In the genomic region with DNA sequence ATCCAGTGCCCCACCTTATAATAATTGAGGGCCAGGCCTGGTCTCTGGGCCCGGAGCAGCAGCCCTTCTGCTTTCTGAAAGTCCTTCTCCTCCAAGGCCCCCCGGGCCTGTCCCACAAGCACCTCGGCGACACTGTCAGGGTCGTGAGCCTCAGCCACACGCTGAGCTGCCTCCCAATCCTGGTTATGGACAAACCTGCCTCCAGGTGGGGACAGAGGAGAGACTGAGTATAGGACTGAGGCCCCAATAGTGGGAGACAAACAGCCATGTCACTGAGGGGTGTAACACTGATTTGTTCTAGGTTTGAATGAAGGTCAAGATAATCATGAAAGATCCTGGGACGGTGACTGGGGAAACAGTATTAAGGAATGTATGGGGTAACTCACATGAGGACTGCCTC, we compare ENCODE assay signal across 22 cellular contexts. TPM values are rescaled to one million over a fixed set of nuclear protein-coding genes. Genes with fewer than 3 reads are reported as not detected.
DNase-seq lines count a peak whose midpoint lies in the region; ATAC-seq, FAIRE-seq and TF ChIP-seq lines count a peak whose summit lies in the region.
"Had no signal": no experiment of that assay in that cellular context is flagged by ENCODE, and none has a peak within 500 bp of the region (broad histone marks: within the 10 kb centered on the region; RNA-seq: fewer than 3 reads in every experiment).

No MANE protein-coding gene starts in this region.

- H3K36me3 ChIP-seq in K562 (ENCODE audit: control insufficient read depth, insufficient read depth, low read length) (peaks cover 28% of the 10 kb centered on the region; the same call in 2 of the 3 replicates), stomach (peaks cover 39 to 100% (median 96%) of the 10 kb centered on the region in 4 donors)

- no peaks in the 10 kb centered on the region for H3K9me1 ChIP-seq in K562 (ENCODE audit: control insufficient read depth, insufficient read depth, low read length)

- H3K27ac ChIP-seq in K562 (ENCODE audit: extremely low read depth, low read depth, low read length): no peak overlapping the region
- no peak overlapping the region for H3K27ac ChIP-seq in stomach
- H3K27ac ChIP-seq: GM23248 had no signal

- H3K4me2 ChIP-seq in K562 (ENCODE audit: insufficient read depth, low read length): no peak overlapping the region

- no peaks in the 10 kb centered on the region for H3K9me3 ChIP-seq in K562 (replicated peaks; ENCODE audit: control insufficient read depth, insufficient read depth, low read depth, low read length)
- no peaks in the 10 kb centered on the region for H3K9me3 ChIP-seq in stomach
- H3K9me3 ChIP-seq: MG63 had no signal

- H3K4me1 ChIP-seq in K562 (replicated peaks in 1 of 2; ENCODE audit: control insufficient read depth in 2 of 2, insufficient read depth in 2 of 2, low read length in 2 of 2): no peaks in the 10 kb centered on the region
- no peaks in the 10 kb centered on the region for H3K4me1 ChIP-seq in stomach

- no peak for TF ChIP-seq EP300 in K562 (IDR thresholded peaks at IDR 0.05; ENCODE audit: low read length)
- TF ChIP-seq EP300 in stomach (IDR thresholded peaks at IDR 0.05): no peak

- CTCF ChIA-PET in K562 (lab: Yijun Ruan, JAX; ENCODE audit: low intra/inter-chr PET ratio): interaction anchor here (1.1 kb wide), 1 partner anchor 229 kb away, joined by 3 read pairs; no protein-coding TSS in a partner anchor

- no peaks in the 10 kb centered on the region for H3K79me2 ChIP-seq in K562 (ENCODE audit: control insufficient read depth, insufficient read depth, low read length)

- FAIRE-seq in K562 (lab: Jason Lieb, UNC): no peak
- FAIRE-seq: GM18507, RCC 7860 had no signal

- WGBS in K562 (ENCODE audit: insufficient coverage, low coverage, missing lambda C conversion rate): 69% methylated on average over 7 of the region's 7 CpGs
- WGBS in stomach, 5 donors: 82 to 93% (median 91%) methylated on average over 7 of the region's 7 CpGs

- no peaks in the 10 kb centered on the region for H3K4me1 Mint-ChIP-seq in stimulated activated effector memory CD8-positive, alpha-beta T cell treated with anti-CD3 and anti-CD28 coated beads, Interleukin-12 subunit alpha, Interleukin-12 subunit beta, amount 100 ng/mL, for 72 hours

- H3K27me3 ChIP-seq in K562 (ENCODE audit: control insufficient read depth in 2 of 2, insufficient read depth in 2 of 2, low read length in 2 of 2) (no peaks in the 10 kb centered on the region), stomach (no peaks in the 10 kb centered on the region)
- H3K27me3 ChIP-seq: MG63 had no signal

- no peaks in the 10 kb centered on the region for H4K20me1 ChIP-seq in K562 (replicated peaks; ENCODE audit: control insufficient read depth, insufficient read depth, low read length)

- TF ChIP-seq CTCF in K562 (IDR thresholded peaks at IDR 0.05 in 2 of 3, conservative IDR thresholded peaks at IDR 0.05 in 1 of 3; ENCODE audit: insufficient read depth in 2 of 3, low read depth in 1 of 3, low read length in 3 of 3): peak in 2 of 3 experiments; percentile 17 to 37; a peak in 3 of 6 replicates
- TF ChIP-seq CTCF in stomach (IDR thresholded peaks at IDR 0.05): no peak

- peaks cover 20% of the 10 kb centered on the region for H3K36me3 Mint-ChIP-seq in stimulated activated effector memory CD8-positive, alpha-beta T cell treated with anti-CD3 and anti-CD28 coated beads, Interleukin-12 subunit alpha, Interleukin-12 subunit beta, amount 100 ng/mL, for 72 hours

- TF ChIP-seq RAD21 in K562 (CRISPR knock-in tag; conservative IDR thresholded peaks at IDR 0.05 in 1 of 2, IDR thresholded peaks at IDR 0.05 in 1 of 2): peak in 1 of 2 experiments; percentile 18; a peak in 1 of 4 replicates

- H3K4me3 ChIP-seq in K562: no peak overlapping the region
- H3K4me3 ChIP-seq in stomach: no peak overlapping the region
- H3K4me3 ChIP-seq: GM23248, MG63 had no signal

- no peaks in the 10 kb centered on the region for H3K9me3 Mint-ChIP-seq in stimulated activated effector memory CD8-positive, alpha-beta T cell treated with anti-CD3 and anti-CD28 coated beads, Interleukin-12 subunit alpha, Interleukin-12 subunit beta, amount 100 ng/mL, for 72 hours

- H3K9ac ChIP-seq in K562 (ENCODE audit: insufficient read depth in 1 of 2, low read depth in 2 of 2, low read length in 2 of 2): no peak overlapping the region
- H3K9ac ChIP-seq: GM23248 had no signal

- no peak overlapping the region for H3K4me3 Mint-ChIP-seq in stimulated activated effector memory CD8-positive, alpha-beta T cell treated with anti-CD3 and anti-CD28 coated beads, Interleukin-12 subunit alpha, Interleukin-12 subunit beta, amount 100 ng/mL, for 72 hours

- peak; percentile 13 for ATAC-seq in Right ventricle myocardium inferior
- ATAC-seq in Right ventricle myocardium superior (ENCODE audit: poor library complexity): no peak
- peak; percentile 78 for ATAC-seq in K562
- ATAC-seq in stimulated activated effector memory CD8-positive, alpha-beta T cell treated with anti-CD3 and anti-CD28 coated beads, Interleukin-12 subunit alpha, Interleukin-12 subunit beta, amount 100 ng/mL, for 72 hours: no peak
- ATAC-seq in HG02588 (IDR thresholded peaks at IDR 0.05; ENCODE audit: unreplicated experiment): no peak

- no peak for TF ChIP-seq POLR2A in K562 (conservative IDR thresholded peaks at IDR 0.05)
- TF ChIP-seq POLR2A in stomach (IDR thresholded peaks at IDR 0.05): no peak

- H3K27ac Mint-ChIP-seq in stimulated activated effector memory CD8-positive, alpha-beta T cell treated with anti-CD3 and anti-CD28 coated beads, Interleukin-12 subunit alpha, Interleukin-12 subunit beta, amount 100 ng/mL, for 72 hours: peak overlapping the region; percentile 86

- in situ Hi-C loops in K562 (cut with MboI): no loop called here

- intact Hi-C loops in Right ventricle myocardium inferior (cut with DNase I): no loop called here
- intact Hi-C loops in Right ventricle myocardium superior (cut with DNase I): no loop called here
- intact Hi-C loops in K562 (cut with micrococcal nuclease): no loop called here
- intact Hi-C loops in stomach (cut with DNase I; ENCODE audit: low total_unique reads): no loop called here

- POLR2A ChIA-PET in K562 (lab: Yijun Ruan, JAX): interaction anchor here (0.5 to 1.4 kb wide), 6 partner anchors 18 to 1438 kb away, joined by 3 to 4 read pairs (median 3); no protein-coding TSS in a partner anchor

- H2AFZ ChIP-seq in K562 (ENCODE audit: low read depth, low read length): no peak overlapping the region
- H2AFZ ChIP-seq: GM23248 had no signal

- no TSS peak for BruUV-seq in K562 (replicated peaks; lab: Mats Ljungman, UMichigan)

- DNase-seq in Right ventricle myocardium inferior (ENCODE audit: missing footprints): no peak
- no peak for DNase-seq in Right ventricle myocardium superior
- DNase-seq in K562 (ENCODE audit: extremely low read depth in 1 of 4, low spot score in 3 of 4): no peak
- DNase-seq in stimulated activated effector memory CD8-positive, alpha-beta T cell treated with anti-CD3 and anti-CD28 coated beads, Interleukin-12 subunit alpha, Interleukin-12 subunit beta, amount 100 ng/mL, for 72 hours (ENCODE audit: low spot score in 2 of 2): no peak
- DNase-seq in stomach: no peak
- DNase-seq: AML-193, C1 segment of cervical spinal cord, DMS53, GDM1, GM23248, Kasumi-1, MG63, NCI-H1417, NCI-H1694 treated with DMSO at 0.1 percent for 48 hours, NCI-H446, NCI-H526, SHP77 had no signal

RNA-seq across cellular contexts. Expression of a gene that starts 11.8 kb away (rescaled TPM):
- total RNA-seq in Right ventricle myocardium inferior (0.60 TPM), Right ventricle myocardium superior (0.24 TPM), K562 (2014; rRNA removed) (0.73 and 0.78 TPM in 2 replicates), K562 (2014; rRNA removed; fragmentation: Illumina TruSeq; extraction: Trizol) (0.55 TPM in 1 of 2 replicates, not detected in the other), K562 (2015; rRNA removed; fragmentation: Illumina TruSeq; extraction: Trizol) (0.72 and 1.0 TPM in 2 replicates), K562 (2021) (1.0 and 1.4 TPM in 2 replicates), stomach (100 to 1,000 TPM in 1 of 5 donors, 10 to 100 TPM in 3, not detected in 1; 16.5 to 140 (median 53.6) TPM)
- 8.1 and 14.1 TPM in 2 replicates for total RNA-seq in K562 (2011; cell fraction: chromatin; rRNA removed; ENCODE audit: low replicate concordance)
- 8.9 and 10.2 TPM in 2 replicates for total RNA-seq in K562 (2011; cell fraction: nucleolus; rRNA removed)
- total RNA-seq in K562 (2011; cell fraction: nucleoplasm; rRNA removed): 9.0 and 9.2 TPM in 2 replicates
- polyA plus RNA-seq in K562 (2011; rRNA removed) (1.3 and 1.8 TPM in 2 replicates), K562 (2014; fragmentation: Illumina TruSeq; extraction: Trizol) (0.30 and 0.86 TPM in 2 replicates), K562 (2014; fragmentation: Nextera tagmentation; extraction: Ambion mirVana) (under 1 TPM; 0.24 to 0.27 TPM), K562 (2014; rRNA removed) (1.4 and 2.0 TPM in 2 replicates), stomach (10 to 100 TPM; 31.2 to 65.2 (median 62.2) TPM)
- polyA plus RNA-seq in K562 (2011; cell fraction: cytosol; rRNA removed): 0.74 and 1.7 TPM in 2 replicates
- 13.4 and 19.7 TPM in 2 replicates for polyA plus RNA-seq in K562 (2011; cell fraction: nucleus; rRNA removed)
- 2.0 and 4.2 TPM in 2 replicates for polyA plus RNA-seq in K562 (2012)
- not detected in 2 replicates for polyA minus RNA-seq in K562 (2011; rRNA and poly(A)+ RNA removed)
- polyA minus RNA-seq in K562 (2011; cell fraction: cytosol; rRNA and poly(A)+ RNA removed): not detected in 2 replicates
- 1.1 and 2.6 TPM in 2 replicates for polyA minus RNA-seq in K562 (2011; cell fraction: nucleus; rRNA and poly(A)+ RNA removed)
- total RNA-seq: A172, GM23248 had no signal

RNA-seq across cellular contexts. Expression of a gene that starts 25.5 kb away (rescaled TPM):
- total RNA-seq in Right ventricle myocardium inferior: 58.4 TPM
- 50.8 TPM for total RNA-seq in Right ventricle myocardium superior
- total RNA-seq in K562 (2011; cell fraction: chromatin; rRNA removed; ENCODE audit: low replicate concordance): 136 and 173 TPM in 2 replicates
- 69.6 and 80.4 TPM in 2 replicates for total RNA-seq in K562 (2011; cell fraction: nucleolus; rRNA removed)
- 93.0 and 142 TPM in 2 replicates for total RNA-seq in K562 (2011; cell fraction: nucleoplasm; rRNA removed)
- total RNA-seq in K562 (2014; rRNA removed): 22.2 and 28.0 TPM in 2 replicates
- total RNA-seq in K562 (2014; rRNA removed; fragmentation: Illumina TruSeq; extraction: Trizol): 30.7 and 31.8 TPM in 2 replicates
- 40.3 and 41.9 TPM in 2 replicates for total RNA-seq in K562 (2015; rRNA removed; fragmentation: Illumina TruSeq; extraction: Trizol)
- 36.9 and 41.3 TPM in 2 replicates for total RNA-seq in K562 (2021)
- polyA plus RNA-seq in K562 (2011; rRNA removed): 72.3 and 84.5 TPM in 2 replicates
- polyA plus RNA-seq in K562 (2011; cell fraction: cytosol; rRNA removed): 60.8 and 72.5 TPM in 2 replicates
- polyA plus RNA-seq in K562 (2011; cell fraction: nucleus; rRNA removed): 90.2 and 94.5 TPM in 2 replicates
- 36.8 and 39.6 TPM in 2 replicates for polyA plus RNA-seq in K562 (2012)
- 50.0 and 50.7 TPM in 2 replicates for polyA plus RNA-seq in K562 (2014; fragmentation: Illumina TruSeq; extraction: Trizol)
- 1 to 10 TPM; 2.9 to 7.8 TPM for polyA plus RNA-seq in K562 (2014; fragmentation: Nextera tagmentation; extraction: Ambion mirVana)
- 41.4 and 46.2 TPM in 2 replicates for polyA plus RNA-seq in K562 (2014; rRNA removed)
- 69.7 and 85.6 TPM in 2 replicates for polyA minus RNA-seq in K562 (2011; rRNA and poly(A)+ RNA removed)
- polyA minus RNA-seq in K562 (2011; cell fraction: cytosol; rRNA and poly(A)+ RNA removed): 34.2 and 45.7 TPM in 2 replicates
- 35.4 and 59.3 TPM in 2 replicates for polyA minus RNA-seq in K562 (2011; cell fraction: nucleus; rRNA and poly(A)+ RNA removed)
- 10 to 100 TPM; 12.5 to 69.8 (median 48.4) TPM for total RNA-seq in stomach
- polyA plus RNA-seq in stomach: 10 to 100 TPM; 46.7 to 57.3 (median 51.4) TPM

RNA-seq across cellular contexts. Expression of a gene that starts 35.6 kb away (rescaled TPM):
- 19.3 TPM for total RNA-seq in Right ventricle myocardium inferior
- 20.3 TPM for total RNA-seq in Right ventricle myocardium superior
- total RNA-seq in K562 (2011; cell fraction: chromatin; rRNA removed; ENCODE audit: low replicate concordance): 231 and 238 TPM in 2 replicates
- 91.1 and 102 TPM in 2 replicates for total RNA-seq in K562 (2011; cell fraction: nucleolus; rRNA removed)
- total RNA-seq in K562 (2011; cell fraction: nucleoplasm; rRNA removed): 128 and 131 TPM in 2 replicates
- total RNA-seq in K562 (2014; rRNA removed): 13.5 and 15.1 TPM in 2 replicates
- total RNA-seq in K562 (2014; rRNA removed; fragmentation: Illumina TruSeq; extraction: Trizol): 13.5 and 15.0 TPM in 2 replicates
- total RNA-seq in K562 (2015; rRNA removed; fragmentation: Illumina TruSeq; extraction: Trizol): 12.0 and 13.6 TPM in 2 replicates
- 16.3 and 19.1 TPM in 2 replicates for total RNA-seq in K562 (2021)
- polyA plus RNA-seq in K562 (2011; rRNA removed): 17.9 and 24.4 TPM in 2 replicates
- 14.0 and 14.8 TPM in 2 replicates for polyA plus RNA-seq in K562 (2011; cell fraction: cytosol; rRNA removed)
- 86.4 and 95.7 TPM in 2 replicates for polyA plus RNA-seq in K562 (2011; cell fraction: nucleus; rRNA removed)
- polyA plus RNA-seq in K562 (2012): 16.2 and 24.6 TPM in 2 replicates
- 12.9 and 13.5 TPM in 2 replicates for polyA plus RNA-seq in K562 (2014; fragmentation: Illumina TruSeq; extraction: Trizol)
- 1 to 10 TPM; 5.6 to 7.3 TPM for polyA plus RNA-seq in K562 (2014; fragmentation: Nextera tagmentation; extraction: Ambion mirVana)
- polyA plus RNA-seq in K562 (2014; rRNA removed): 13.7 and 15.3 TPM in 2 replicates
- 37.0 and 39.3 TPM in 2 replicates for polyA minus RNA-seq in K562 (2011; rRNA and poly(A)+ RNA removed)
- polyA minus RNA-seq in K562 (2011; cell fraction: cytosol; rRNA and poly(A)+ RNA removed): 12.1 and 15.1 TPM in 2 replicates
- polyA minus RNA-seq in K562 (2011; cell fraction: nucleus; rRNA and poly(A)+ RNA removed): 22.9 and 46.2 TPM in 2 replicates
- 10 to 100 TPM in 4 of 5 donors, 1 to 10 TPM in 1; 7.4 to 88.1 (median 14.0) TPM for total RNA-seq in stomach
- polyA plus RNA-seq in stomach: 10 to 100 TPM; 34.7 to 66.4 (median 43.9) TPM

RNA-seq across cellular contexts. Expression of a gene that starts 41.0 kb away (rescaled TPM):
- total RNA-seq in Right ventricle myocardium inferior: 2.9 TPM
- 2.0 TPM for total RNA-seq in Right ventricle myocardium superior
- 1.5 and 4.0 TPM in 2 replicates for total RNA-seq in K562 (2011; cell fraction: chromatin; rRNA removed; ENCODE audit: low replicate concordance)
- total RNA-seq in K562 (2011; cell fraction: nucleolus; rRNA removed): 1.8 and 4.7 TPM in 2 replicates
- total RNA-seq in K562 (2011; cell fraction: nucleoplasm; rRNA removed): 2.6 and 2.7 TPM in 2 replicates
- 2.3 and 2.7 TPM in 2 replicates for total RNA-seq in K562 (2014; rRNA removed)
- 1.8 and 2.1 TPM in 2 replicates for total RNA-seq in K562 (2014; rRNA removed; fragmentation: Illumina TruSeq; extraction: Trizol)
- total RNA-seq in K562 (2015; rRNA removed; fragmentation: Illumina TruSeq; extraction: Trizol): 0.94 and 1.2 TPM in 2 replicates
- total RNA-seq in K562 (2021): 2.8 and 2.9 TPM in 2 replicates
- 3.2 and 4.9 TPM in 2 replicates for polyA plus RNA-seq in K562 (2011; rRNA removed)
- 3.8 and 10.3 TPM in 2 replicates for polyA plus RNA-seq in K562 (2011; cell fraction: cytosol; rRNA removed)
- 5.2 and 9.6 TPM in 2 replicates for polyA plus RNA-seq in K562 (2011; cell fraction: nucleus; rRNA removed)
- 2.7 and 9.2 TPM in 2 replicates for polyA plus RNA-seq in K562 (2012)
- polyA plus RNA-seq in K562 (2014; fragmentation: Illumina TruSeq; extraction: Trizol): 2.4 and 2.9 TPM in 2 replicates
- under 1 TPM; 0.28 to 0.80 TPM for polyA plus RNA-seq in K562 (2014; fragmentation: Nextera tagmentation; extraction: Ambion mirVana)
- 2.9 and 3.4 TPM in 2 replicates for polyA plus RNA-seq in K562 (2014; rRNA removed)
- 0.81 and 1.6 TPM in 2 replicates for polyA minus RNA-seq in K562 (2011; rRNA and poly(A)+ RNA removed)
- 0.82 and 1.7 TPM in 2 replicates for polyA minus RNA-seq in K562 (2011; cell fraction: cytosol; rRNA and poly(A)+ RNA removed)
- 2.7 and 4.7 TPM in 2 replicates for polyA minus RNA-seq in K562 (2011; cell fraction: nucleus; rRNA and poly(A)+ RNA removed)
- total RNA-seq in stomach: 10 to 100 TPM in 2 of 5 donors, 1 to 10 TPM in 2, under 1 TPM in 1; 0.89 to 23.3 (median 5.0) TPM
- 10 to 100 TPM in 2 of 3 donors, 1 to 10 TPM in 1; 4.5 to 15.1 (median 10.1) TPM for polyA plus RNA-seq in stomach
- total RNA-seq: OCI-LY7 had no signal

RNA-seq across cellular contexts. Expression of a gene that starts 42.7 kb away (rescaled TPM):
- total RNA-seq in Right ventricle myocardium inferior: not detected
- not detected for total RNA-seq in Right ventricle myocardium superior
- 0.79 and 1.9 TPM in 2 replicates for total RNA-seq in K562 (2011; cell fraction: chromatin; rRNA removed; ENCODE audit: low replicate concordance)
- 1.1 and 1.3 TPM in 2 replicates for total RNA-seq in K562 (2011; cell fraction: nucleolus; rRNA removed)
- 0.66 and 1.1 TPM in 2 replicates for total RNA-seq in K562 (2011; cell fraction: nucleoplasm; rRNA removed)
- total RNA-seq in K562 (2014; rRNA removed): 0.08 TPM in 1 of 2 replicates, not detected in the other
- 0.51 and 0.69 TPM in 2 replicates for total RNA-seq in K562 (2014; rRNA removed; fragmentation: Illumina TruSeq; extraction: Trizol)
- total RNA-seq in K562 (2015; rRNA removed; fragmentation: Illumina TruSeq; extraction: Trizol): 0.36 and 0.53 TPM in 2 replicates
- 0.25 and 0.55 TPM in 2 replicates for total RNA-seq in K562 (2021)
- 0.31 and 0.79 TPM in 2 replicates for polyA plus RNA-seq in K562 (2011; rRNA removed)
- polyA plus RNA-seq in K562 (2011; cell fraction: cytosol; rRNA removed): 0.03 and 0.13 TPM in 2 replicates
- polyA plus RNA-seq in K562 (2011; cell fraction: nucleus; rRNA removed): 1.3 and 4.5 TPM in 2 replicates
- polyA plus RNA-seq in K562 (2012): 0.56 and 0.79 TPM in 2 replicates
- 0.45 and 0.68 TPM in 2 replicates for polyA plus RNA-seq in K562 (2014; fragmentation: Illumina TruSeq; extraction: Trizol)
- polyA plus RNA-seq in K562 (2014; fragmentation: Nextera tagmentation; extraction: Ambion mirVana): under 1 TPM; 0.28 to 0.32 TPM
- 0.57 and 1.4 TPM in 2 replicates for polyA plus RNA-seq in K562 (2014; rRNA removed)
- polyA minus RNA-seq in K562 (2011; rRNA and poly(A)+ RNA removed): 1.5 TPM in 1 of 2 replicates, not detected in the other
- polyA minus RNA-seq in K562 (2011; cell fraction: cytosol; rRNA and poly(A)+ RNA removed): not detected in 2 replicates
- 0.44 and 1.3 TPM in 2 replicates for polyA minus RNA-seq in K562 (2011; cell fraction: nucleus; rRNA and poly(A)+ RNA removed)
- 10 to 100 TPM in 4 of 5 donors, not detected in 1; 13.4 to 45.5 (median 33.3) TPM for total RNA-seq in stomach
- 10 to 100 TPM in 1 of 3 donors, 1 to 10 TPM in 2; 1.2 to 13.3 (median 2.1) TPM for polyA plus RNA-seq in stomach
- total RNA-seq: A172, OCI-LY7 had no signal

Comparison
In these comparisons a context has a peak if more than half of its experiments do, and no peak if none do; other contexts are left out.
1. ATAC-seq: peak in Right ventricle myocardium inferior (single experiment) and K562 (single experiment); none in Right ventricle myocardium superior (single experiment), stimulated activated effector memory CD8-positive, alpha-beta T cell treated with anti-CD3 and anti-CD28 coated beads, Interleukin-12 subunit alpha, Interleukin-12 subunit beta, amount 100 ng/mL, for 72 hours (single experiment) and HG02588 (single experiment).
2. CTCF ChIP-seq: peak in K562 (2 of 3); none in stomach (0 of 7).